ENCODE assay signal across 1 cellular context in genomic region chr7:118492466-118492865, GRCh38.
TF ChIP-seq lines count a peak whose summit lies in the region.

No MANE protein-coding gene starts in this region.

TF ChIP-seq in K562, 482 proteins besides CTCF, POLR2A, EP300 and RAD21 (continued from another document):
- TF ChIP-seq PBX2 (CRISPR knock-in tag; IDR thresholded peaks at IDR 0.05; ENCODE audit: low read depth) (no peak), PBX2 (tag; conservative IDR thresholded peaks at IDR 0.05; ENCODE audit: low read depth) (peak; percentile 69), MEIS2 (IDR thresholded peaks at IDR 0.05; ENCODE audit: partially characterized antibody) (peak; percentile 37)
